ENCODE assay signal across 16 cellular contexts in the genomic region with DNA sequence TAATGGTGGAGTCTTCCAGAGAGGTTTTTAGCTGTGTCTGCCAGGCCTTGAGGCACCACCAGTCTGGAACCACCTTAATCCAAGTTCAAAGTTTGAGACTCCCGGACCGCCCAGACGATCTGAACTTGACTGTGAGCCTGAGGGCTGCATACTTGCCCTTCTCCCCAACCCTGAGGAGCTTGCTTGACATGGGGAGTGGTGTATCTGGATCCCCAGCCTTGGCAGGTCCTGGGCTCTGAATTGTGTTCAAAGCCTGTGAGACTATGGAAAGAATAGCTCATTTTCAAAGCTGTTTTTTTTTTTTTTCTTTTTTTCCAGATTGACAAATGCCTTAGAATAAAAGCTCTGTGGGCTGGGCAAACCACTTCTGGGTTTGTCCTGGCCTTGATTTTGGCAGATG. TPM values are rescaled to one million over a fixed set of nuclear protein-coding genes. Genes with fewer than 3 reads are reported as not detected.
DNase-seq lines count a peak whose midpoint lies in the region; ATAC-seq and TF ChIP-seq lines count a peak whose summit lies in the region.
"Had no signal": no experiment of that assay in that cellular context is flagged by ENCODE, and none has a peak within 500 bp of the region (broad histone marks: within the 10 kb centered on the region; RNA-seq: fewer than 3 reads in every experiment).

No MANE protein-coding gene starts in this region.

- no peaks in the 10 kb centered on the region for H3K79me1 ChIP-seq in mesenchymal stem cell (replicated peaks; ENCODE audit: low read length, poor library complexity, severe bottlenecking)

- H2BK12ac ChIP-seq in mesenchymal stem cell (ENCODE audit: low read length in 2 of 2) = no peak overlapping the region

- H3K4me1 Mint-ChIP-seq in stimulated activated naive CD8-positive, alpha-beta T cell treated with anti-CD3 and anti-CD28 coated beads, Interleukin-15, amount 100 ng/mL, for 72 hours = peaks cover 5% of the 10 kb centered on the region
- H3K4me1 Mint-ChIP-seq: GM23338 had no signal

- no peak overlapping the region for H3K27ac Mint-ChIP-seq in stimulated activated naive CD8-positive, alpha-beta T cell treated with anti-CD3 and anti-CD28 coated beads, Interleukin-15, amount 100 ng/mL, for 72 hours
- H3K27ac Mint-ChIP-seq: CD14-positive monocyte, GM23338 had no signal

- H2AK5ac ChIP-seq in mesenchymal stem cell (ENCODE audit: low read length, severe bottlenecking) = peak overlapping the region; percentile 58

- WGBS in mesenchymal stem cell = 88% methylated on average over 3 of the region's 3 CpGs
- WGBS in suprapubic skin = 34% methylated on average over 3 of the region's 3 CpGs
- 87 to 88% methylated on average over 3 of the region's 3 CpGs for WGBS in heart right ventricle, 2 donors

- H3K36me3 ChIP-seq in mesenchymal stem cell (ENCODE audit: control insufficient read depth in 1 of 2, insufficient read depth in 2 of 2, low read depth in 1 of 2, low read length in 2 of 2) (no peaks in the 10 kb centered on the region), suprapubic skin (no peaks in the 10 kb centered on the region), heart right ventricle (no peaks in the 10 kb centered on the region)
- H3K36me3 ChIP-seq: BLaER1 had no signal

- DNase-seq in stimulated activated naive CD8-positive, alpha-beta T cell treated with anti-CD3 and anti-CD28 coated beads, Interleukin-15, Interleukin-2, amounts not matched to agents 100 U/mL and 50 U/mL, for 24 hours = no peak
- no peak for DNase-seq in stimulated activated naive CD8-positive, alpha-beta T cell treated with anti-CD3 and anti-CD28 coated beads, Interleukin-15, amount 100 ng/mL, for 72 hours
- no peak for DNase-seq in mesenchymal stem cell
- DNase-seq in suprapubic skin (ENCODE audit: low spot score in 2 of 2) = no peak
- no peak for DNase-seq in DMS 273 treated with DMSO at 0.1 percent for 48 hours (lab: John Stamatoyannopoulos, UW)
- DNase-seq in heart right ventricle = no peak
- no peak for DNase-seq in NCI-H1930 (lab: John Stamatoyannopoulos, UW)
- DNase-seq: CD4-positive, alpha-beta memory T cell; DMS53; DND-41; EL; HCEC 1CT had no signal

- H3K27me3 ChIP-seq in mesenchymal stem cell (ENCODE audit: control insufficient read depth in 1 of 2, insufficient read depth in 1 of 2, low read length in 2 of 2) (no peaks in the 10 kb centered on the region), suprapubic skin (no peaks in the 10 kb centered on the region), heart right ventricle (no peaks in the 10 kb centered on the region)
- H3K27me3 ChIP-seq: BLaER1 had no signal

- ATAC-seq in stimulated activated naive CD8-positive, alpha-beta T cell treated with anti-CD3 and anti-CD28 coated beads, Interleukin-15, Interleukin-2, amounts not matched to agents 100 U/mL and 50 U/mL, for 24 hours = peak; percentile 63
- no peak for ATAC-seq in stimulated activated naive CD8-positive, alpha-beta T cell treated with anti-CD3 and anti-CD28 coated beads, Interleukin-15, amount 100 ng/mL, for 72 hours
- no peak for ATAC-seq in heart right ventricle
- ATAC-seq: GM23338 had no signal

- H3K4me3 ChIP-seq in mesenchymal stem cell (ENCODE audit: insufficient read depth in 1 of 2, low read depth in 1 of 2, low read length in 2 of 2) (no peak overlapping the region), suprapubic skin (no peak overlapping the region), heart right ventricle (no peak overlapping the region)
- H3K4me3 ChIP-seq: BLaER1, GM23338 had no signal

- H2BK15ac ChIP-seq in mesenchymal stem cell (ENCODE audit: low read depth, poor library complexity, severe bottlenecking) = no peak overlapping the region

- no peak overlapping the region for H2BK5ac ChIP-seq in mesenchymal stem cell (ENCODE audit: low read depth, low read length, poor library complexity, severe bottlenecking)

- H3K23ac ChIP-seq in mesenchymal stem cell (ENCODE audit: low read length in 2 of 2) = no peak overlapping the region

- no peak overlapping the region for H2AFZ ChIP-seq in mesenchymal stem cell (ENCODE audit: low read depth, low read length)
- H2AFZ ChIP-seq: GM23338 had no signal

- TF ChIP-seq POLR2A in suprapubic skin (IDR thresholded peaks at IDR 0.05) = no peak

- H3K18ac ChIP-seq in mesenchymal stem cell (ENCODE audit: low read depth in 1 of 2, low read length in 2 of 2) = no peak overlapping the region

- intact Hi-C loops in heart right ventricle (cut with DNase I) = no loop called here

- no peak overlapping the region for H3K4me2 ChIP-seq in mesenchymal stem cell (ENCODE audit: low read length, poor library complexity, severe bottlenecking)
- H3K4me2 ChIP-seq: GM23338 had no signal

- H3K4ac ChIP-seq in mesenchymal stem cell (ENCODE audit: low read depth in 1 of 2, low read length in 2 of 2) = no peak overlapping the region

- H3K9ac ChIP-seq in mesenchymal stem cell (ENCODE audit: low read length) = no peak overlapping the region
- H3K9ac ChIP-seq: BLaER1 had no signal

- no peaks in the 10 kb centered on the region for H3K9me3 Mint-ChIP-seq in stimulated activated naive CD8-positive, alpha-beta T cell treated with anti-CD3 and anti-CD28 coated beads, Interleukin-15, amount 100 ng/mL, for 72 hours
- H3K9me3 Mint-ChIP-seq: CD4-positive, alpha-beta memory T cell; GM23338 had no signal

- H3K14ac ChIP-seq in mesenchymal stem cell (ENCODE audit: low read length in 2 of 2) = no peak overlapping the region

- H3K27ac ChIP-seq in mesenchymal stem cell (ENCODE audit: low read length, poor library complexity, severe bottlenecking) (no peak overlapping the region), suprapubic skin (peak overlapping the region; percentile 45), heart right ventricle (no peak overlapping the region)
- H3K27ac ChIP-seq: 22Rv1, BLaER1 had no signal

- no peaks in the 10 kb centered on the region for H3K9me3 ChIP-seq in mesenchymal stem cell (ENCODE audit: control insufficient read depth, low read length)
- no peaks in the 10 kb centered on the region for H3K9me3 ChIP-seq in suprapubic skin
- no peaks in the 10 kb centered on the region for H3K9me3 ChIP-seq in heart right ventricle
- H3K9me3 ChIP-seq: BLaER1 had no signal

- no peaks in the 10 kb centered on the region for H3K27me3 Mint-ChIP-seq in stimulated activated naive CD8-positive, alpha-beta T cell treated with anti-CD3 and anti-CD28 coated beads, Interleukin-15, amount 100 ng/mL, for 72 hours
- H3K27me3 Mint-ChIP-seq: CD4-positive, alpha-beta memory T cell had no signal

- H2BK120ac ChIP-seq in mesenchymal stem cell (ENCODE audit: low read depth, low read length) = no peak overlapping the region

- TF ChIP-seq EP300 in suprapubic skin (IDR thresholded peaks at IDR 0.05) = no peak

- no peak overlapping the region for H3K4me3 Mint-ChIP-seq in stimulated activated naive CD8-positive, alpha-beta T cell treated with anti-CD3 and anti-CD28 coated beads, Interleukin-15, amount 100 ng/mL, for 72 hours
- H3K4me3 Mint-ChIP-seq: CD14-positive monocyte; CD4-positive, alpha-beta memory T cell; GM23338 had no signal

- TF ChIP-seq CTCF in suprapubic skin (IDR thresholded peaks at IDR 0.05) = no peak
- no peak for TF ChIP-seq CTCF in heart right ventricle (IDR thresholded peaks at IDR 0.05)

- no peak overlapping the region for H4K8ac ChIP-seq in mesenchymal stem cell (ENCODE audit: low read length)

- H3K4me1 ChIP-seq in mesenchymal stem cell (ENCODE audit: control insufficient read depth, insufficient read depth, low read depth, low read length) (peaks cover 3% of the 10 kb centered on the region), suprapubic skin (peaks cover 18% of the 10 kb centered on the region), heart right ventricle (peaks cover 0 to 6% (median 0%) of the 10 kb centered on the region in 9 donors)

- H4K91ac ChIP-seq in mesenchymal stem cell (ENCODE audit: low read length) = no peak overlapping the region

RNA-seq across cellular contexts. Expression of a gene that starts 22.3 kb away (rescaled TPM):
- polyA plus RNA-seq in mesenchymal stem cell (2013, experiment 1 of 2) = 7.6 TPM
- 7.8 TPM for polyA plus RNA-seq in mesenchymal stem cell (2013, experiment 2 of 2)
- 10 to 100 TPM; 26.4 to 31.3 (median 30.2) TPM for total RNA-seq in suprapubic skin
- total RNA-seq in heart right ventricle = 10 to 100 TPM in 2 of 10 donors, 1 to 10 TPM in 8; 2.0 to 17.7 (median 2.9) TPM
- polyA plus RNA-seq in heart right ventricle = 1 to 10 TPM; 1.3 to 1.7 TPM
